Comparison of ENCODE assay signal across 8 cellular contexts in genomic region chr1:3796215-3797193, GRCh38. TPM values are rescaled to one million over a fixed set of nuclear protein-coding genes. Genes with fewer than 3 reads are reported as not detected.
DNase-seq lines count a peak whose midpoint lies in the region; ATAC-seq, FAIRE-seq and TF ChIP-seq lines count a peak whose summit lies in the region.

Gene LRRC47, minus strand, starts transcription at chr1:3796498. Its CDS starts 22 bp downstream, at chr1:3796476.

- ATAC-seq in HG03442 (IDR thresholded peaks at IDR 0.05; ENCODE audit: unreplicated experiment) (peak; percentile 94), left lung (peak; percentile 100)

- H3K27ac ChIP-seq in BLaER1 (peak within 1 kb of the TSS; percentile 82), left lung (peak within 1 kb of the TSS; percentile 31 to 73)

- intact Hi-C loops in left lung (cut with DNase I) = no loop called here

- H3K4me3 ChIP-seq in BLaER1 = peak within 1 kb of the TSS; percentile 99
- H3K4me3 ChIP-seq in left lung = peak within 1 kb of the TSS; percentile 90 to 97

- FAIRE-seq in GM19239 (lab: Jason Lieb, UNC) = peak; percentile 77

- TF ChIP-seq CTCF in left lung (IDR thresholded peaks at IDR 0.05) = peak in 1 of 2 donors; percentile 14

- H3K4me1 ChIP-seq in BLaER1 (peaks cover 31% of the 10 kb centered on the region), left lung (peaks cover 23 to 39% of the 10 kb centered on the region in 2 donors)

- peak within 1 kb of the TSS; percentile 92 for H3K9ac ChIP-seq in BLaER1

- no peaks in the 10 kb centered on the region for H3K27me3 ChIP-seq in BLaER1
- H3K27me3 ChIP-seq in left lung = peaks cover 0 to 11% of the 10 kb centered on the region in 2 donors

- H4K20me1 ChIP-seq in BLaER1 = peaks cover 48% of the 10 kb centered on the region

- DNase-seq in GM19239 (ENCODE audit: insufficient read length, low spot score) = peak; percentile 99
- DNase-seq in NCI-H774 (lab: John Stamatoyannopoulos, UW) = peak; percentile 75
- DNase-seq in activated CD4-positive, alpha-beta T cell treated with anti-CD3 and anti-CD28 coated beads, Interleukin-2, amount 50 U/mL, for 24 hours (ENCODE audit: low read depth in 1 of 2, low spot score in 1 of 2) = peak; percentile 89 to 92
- DNase-seq in dedifferentiated amniotic fluid mesenchymal stem cell (ENCODE audit: extremely low spot score) = peak; percentile 73
- DNase-seq in left lung = peak; percentile 95 to 100
- DNase-seq in stimulated activated CD4-positive, alpha-beta T cell treated with anti-CD3 and anti-CD28 coated beads, Interleukin-2, amount 100 ng/mL, for 4 hours (ENCODE audit: low read depth) = peak; percentile 92

- peak within 1 kb of the TSS; percentile 88 for H3K4me2 ChIP-seq in BLaER1

- H3K36me3 ChIP-seq in BLaER1 = peaks cover 32% of the 10 kb centered on the region
- H3K36me3 ChIP-seq in left lung = no peaks in the 10 kb centered on the region

- H3K9me3 ChIP-seq in BLaER1 (no peaks in the 10 kb centered on the region), left lung (no peaks in the 10 kb centered on the region)

RNA-seq across cellular contexts. Expression of gene LRRC47, which starts in this region (rescaled TPM):
- total RNA-seq in left lung = 10 to 100 TPM; 34.2 to 36.6 TPM

Comparison
In these comparisons a context has a peak if more than half of its experiments do, and no peak if none do; other contexts are left out.
1. Peak in every context shown above with its lines: DNase-seq, ATAC-seq, H3K4me3 ChIP-seq and H3K27ac ChIP-seq.